ENCODE assay signal across 15 cellular contexts in genomic region chr1:236206548-236206947, GRCh38.
A peak's percentile ranks its signal among the peaks of the same experiment; 100 is the strongest.
DNase-seq lines count a peak whose midpoint lies in the region; ATAC-seq, FAIRE-seq and TF ChIP-seq lines count a peak whose summit lies in the region.
"Had no signal": no experiment of that assay in that cellular context is flagged by ENCODE, and none has a peak within 500 bp of the region (broad histone marks: within the 10 kb centered on the region; RNA-seq: fewer than 3 reads in every experiment).

No MANE protein-coding gene starts in this region.

- no peak overlapping the region; a peak in 1 of 4 replicates for H3K9ac ChIP-seq in K562 (ENCODE audit: insufficient read depth in 1 of 2, low read depth in 2 of 2, low read length in 2 of 2)

- H3K79me2 ChIP-seq in K562 (ENCODE audit: control insufficient read depth, insufficient read depth, low read length) = no peaks in the 10 kb centered on the region

- WGBS in K562 (ENCODE audit: insufficient coverage, low coverage, missing lambda C conversion rate) = 32% methylated on average over 4 of the region's 4 CpGs
- whole genome bisulfite sequencing in sigmoid colon, 2 donors = 77 to 88% methylated on average over 4 of the region's 4 CpGs

- BruUV-seq in K562 (replicated peaks; lab: Mats Ljungman, UMichigan) = no TSS peak

- no peak for TF ChIP-seq POLR2A in K562 (conservative IDR thresholded peaks at IDR 0.05)
- TF ChIP-seq POLR2A in sigmoid colon (IDR thresholded peaks at IDR 0.05) = no peak

- H2AFZ ChIP-seq in K562 (ENCODE audit: low read depth, low read length) = 0 out of 2 replicates have a peak overlapping the region, but pooled peaks have one; percentile 3

- CTCF ChIA-PET in K562 (lab: Yijun Ruan, JAX; ENCODE audit: low intra/inter-chr PET ratio) = no interaction called here

- no peaks in the 10 kb centered on the region for H3K27me3 Mint-ChIP-seq in natural killer cell treated with Interleukin-12 subunit alpha and Interleukin-12 subunit beta and Interleukin-15 and Interleukin-18, amount 100 ng/mL, for 72 hours
- H3K27me3 Mint-ChIP-seq: CD8-positive, alpha-beta memory T cell had no signal

- peaks cover 16% of the 10 kb centered on the region for H3K9me3 Mint-ChIP-seq in natural killer cell treated with Interleukin-12 subunit alpha and Interleukin-12 subunit beta and Interleukin-15 and Interleukin-18, amount 100 ng/mL, for 72 hours

- H3K4me2 ChIP-seq in K562 (ENCODE audit: insufficient read depth, low read length) = 0 out of 2 replicates have a peak overlapping the region, but pooled peaks have one; percentile 6

- no peak for TF ChIP-seq RAD21 in K562 (CRISPR knock-in tag; conservative IDR thresholded peaks at IDR 0.05 in 1 of 2, IDR thresholded peaks at IDR 0.05 in 1 of 2)

- H3K9me3 ChIP-seq in K562 (replicated peaks; ENCODE audit: control insufficient read depth, insufficient read depth, low read depth, low read length) (no peaks in the 10 kb centered on the region), sigmoid colon (peaks cover 0 to 4% (median 0%) of the 10 kb centered on the region in 4 donors)

- in situ Hi-C loops in K562 (cut with MboI) = no loop called here

- H4K20me1 ChIP-seq in K562 (replicated peaks; ENCODE audit: control insufficient read depth, insufficient read depth, low read length) = no peaks in the 10 kb centered on the region

- POLR2A ChIA-PET in K562 (lab: Yijun Ruan, JAX) = interaction anchor here (1.4 kb wide), 2 partner anchors 23 to 75 kb away, joined by 3 to 4 read pairs; partner anchors contain the start of gene ERO1B

- no peak for FAIRE-seq in K562 (lab: Jason Lieb, UNC)
- FAIRE-seq: endometrium had no signal

- TF ChIP-seq EP300 in K562 (IDR thresholded peaks at IDR 0.05; ENCODE audit: low read length) (no peak), sigmoid colon (IDR thresholded peaks at IDR 0.05) (no peak)

- no peak overlapping the region for H3K27ac Mint-ChIP-seq in natural killer cell treated with Interleukin-12 subunit alpha and Interleukin-12 subunit beta and Interleukin-15 and Interleukin-18, amount 100 ng/mL, for 72 hours

- H3K4me1 ChIP-seq in K562 (replicated peaks in 1 of 2; ENCODE audit: control insufficient read depth in 2 of 2, insufficient read depth in 2 of 2, low read length in 2 of 2) = peaks cover 0 to 10% of the 10 kb centered on the region in 2 experiments; a peak in 3 of 5 replicates
- H3K4me1 ChIP-seq in sigmoid colon = no peaks in the 10 kb centered on the region
- H3K4me1 ChIP-seq: tibial artery had no signal

- no peak overlapping the region for H3K4me3 Mint-ChIP-seq in natural killer cell treated with Interleukin-12 subunit alpha and Interleukin-12 subunit beta and Interleukin-15 and Interleukin-18, amount 100 ng/mL, for 72 hours
- H3K4me3 Mint-ChIP-seq: CD8-positive, alpha-beta memory T cell had no signal

- no peak for TF ChIP-seq CTCF in K562 (IDR thresholded peaks at IDR 0.05 in 2 of 3, conservative IDR thresholded peaks at IDR 0.05 in 1 of 3; ENCODE audit: insufficient read depth in 2 of 3, low read depth in 1 of 3, low read length in 3 of 3)
- TF ChIP-seq CTCF in sigmoid colon (IDR thresholded peaks at IDR 0.05) = no peak

- H3K27ac ChIP-seq in K562 (ENCODE audit: extremely low read depth, low read depth, low read length) (no peak overlapping the region; the same call in 2 of the 3 replicates), sigmoid colon (peak overlapping the region in 2 of 4 donors; percentile 7 to 14)
- H3K27ac ChIP-seq: brain microvascular endothelial cell, tibial artery had no signal

- intact Hi-C loops in K562 (cut with micrococcal nuclease) = no loop called here
- intact Hi-C loops in sigmoid colon (cut with DNase I) = no loop called here

- H3K27me3 ChIP-seq in K562 (ENCODE audit: control insufficient read depth in 2 of 2, insufficient read depth in 2 of 2, low read length in 2 of 2) (no peaks in the 10 kb centered on the region), sigmoid colon (no peaks in the 10 kb centered on the region)
- H3K27me3 ChIP-seq: brain microvascular endothelial cell, tibial artery had no signal

- peaks cover 0 to 5% of the 10 kb centered on the region in 2 donors for H3K4me1 Mint-ChIP-seq in natural killer cell treated with Interleukin-12 subunit alpha and Interleukin-12 subunit beta and Interleukin-15 and Interleukin-18, amount 100 ng/mL, for 72 hours (ENCODE audit: low read depth in 2 of 2)

- H3K36me3 Mint-ChIP-seq in natural killer cell treated with Interleukin-12 subunit alpha and Interleukin-12 subunit beta and Interleukin-15 and Interleukin-18, amount 100 ng/mL, for 72 hours = peaks cover 28% of the 10 kb centered on the region

- ATAC-seq in K562 = peak; percentile 87
- peak; percentile 69 for ATAC-seq in left lobe of liver
- ATAC-seq in natural killer cell treated with Interleukin-12 subunit alpha and Interleukin-12 subunit beta and Interleukin-15 and Interleukin-18, amount 100 ng/mL, for 72 hours = no peak
- ATAC-seq in GM19324 (IDR thresholded peaks at IDR 0.05; ENCODE audit: low FRiP score, unreplicated experiment) = no peak

- H3K36me3 ChIP-seq in K562 (ENCODE audit: control insufficient read depth, insufficient read depth, low read length) (no peaks in the 10 kb centered on the region), sigmoid colon (peaks cover 0 to 13% (median 5%) of the 10 kb centered on the region in 4 donors)
- H3K36me3 ChIP-seq: brain microvascular endothelial cell had no signal

- H3K4me3 ChIP-seq in K562 (no peak overlapping the region), sigmoid colon (no peak overlapping the region)
- H3K4me3 ChIP-seq: tibial artery had no signal

- DNase-seq in MV-4-11 (lab: John Stamatoyannopoulos, UW) = peak; percentile 50
- DNase-seq in K562 (ENCODE audit: extremely low read depth in 1 of 4, low spot score in 3 of 4) = peak in 1 of 4 experiments; percentile 37
- no peak for DNase-seq in left lobe of liver (ENCODE audit: low spot score)
- peak; percentile 63 for DNase-seq in sigmoid colon
- DNase-seq in kidney glomerular epithelial cell (lab: John Stamatoyannopoulos, UW) = no peak
- no peak for DNase-seq in natural killer cell treated with Interleukin-12 subunit alpha and Interleukin-12 subunit beta and Interleukin-15 and Interleukin-18, amount 100 ng/mL, for 72 hours (ENCODE audit: low spot score)
- DNase-seq in activated CD4-positive, alpha-beta T cell treated with anti-CD3 and anti-CD28 coated beads for 1 hour = no peak
- DNase-seq: activated CD4-positive, alpha-beta T cell treated with anti-CD3 and anti-CD28 coated beads, Interleukin-2, amount 50 U/mL, for 1 hour; activated effector memory CD4-positive, alpha-beta T cell treated with Interleukin-2 at 50 U/mL for 16 hours; brain microvascular endothelial cell; CD8-positive, alpha-beta memory T cell; NCI-H2081 had no signal

- H3K9me1 ChIP-seq in K562 (ENCODE audit: control insufficient read depth, insufficient read depth, low read length) = no peaks in the 10 kb centered on the region

TF ChIP-seq in K562, 482 proteins besides CTCF, POLR2A, EP300 and RAD21 (continues in another document):
- TF ChIP-seq MAFG (tag; conservative IDR thresholded peaks at IDR 0.05) = 0 out of 2 replicates have a peak, but pooled peaks have one; percentile 7
- no peak for TF ChIP-seq SNRNP70 (optimal IDR thresholded peaks at IDR 0.05; ENCODE audit: low read depth, low read length)
- no peak for TF ChIP-seq PHTF2 (CRISPR knock-in tag; IDR thresholded peaks at IDR 0.05)
- TF ChIP-seq, protein P1, sequence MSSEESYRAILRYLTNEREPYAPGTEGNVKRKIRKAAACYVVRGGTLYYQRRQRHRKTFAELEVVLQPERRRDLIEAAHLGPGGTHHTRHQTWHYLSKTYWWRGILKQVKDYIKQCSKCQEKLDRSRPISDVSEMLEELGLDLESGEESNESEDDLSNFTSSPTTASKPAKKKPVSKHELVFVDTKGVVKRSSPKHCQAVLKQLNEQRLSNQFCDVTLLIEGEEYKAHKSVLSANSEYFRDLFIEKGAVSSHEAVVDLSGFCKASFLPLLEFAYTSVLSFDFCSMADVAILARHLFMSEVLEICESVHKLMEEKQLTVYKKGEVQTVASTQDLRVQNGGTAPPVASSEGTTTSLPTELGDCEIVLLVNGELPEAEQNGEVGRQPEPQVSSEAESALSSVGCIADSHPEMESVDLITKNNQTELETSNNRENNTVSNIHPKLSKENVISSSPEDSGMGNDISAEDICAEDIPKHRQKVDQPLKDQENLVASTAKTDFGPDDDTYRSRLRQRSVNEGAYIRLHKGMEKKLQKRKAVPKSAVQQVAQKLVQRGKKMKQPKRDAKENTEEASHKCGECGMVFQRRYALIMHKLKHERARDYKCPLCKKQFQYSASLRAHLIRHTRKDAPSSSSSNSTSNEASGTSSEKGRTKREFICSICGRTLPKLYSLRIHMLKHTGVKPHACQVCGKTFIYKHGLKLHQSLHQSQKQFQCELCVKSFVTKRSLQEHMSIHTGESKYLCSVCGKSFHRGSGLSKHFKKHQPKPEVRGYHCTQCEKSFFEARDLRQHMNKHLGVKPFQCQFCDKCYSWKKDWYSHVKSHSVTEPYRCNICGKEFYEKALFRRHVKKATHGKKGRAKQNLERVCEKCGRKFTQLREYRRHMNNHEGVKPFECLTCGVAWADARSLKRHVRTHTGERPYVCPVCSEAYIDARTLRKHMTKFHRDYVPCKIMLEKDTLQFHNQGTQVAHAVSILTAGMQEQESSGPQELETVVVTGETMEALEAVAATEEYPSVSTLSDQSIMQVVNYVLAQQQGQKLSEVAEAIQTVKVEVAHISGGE (CRISPR knock-in tag; IDR thresholded peaks at IDR 0.05) = 0 out of 6 replicates have a peak, but pooled peaks of 1 of the 3 experiments have one; percentile 36
- peak; percentile 66 for TF ChIP-seq ZNF316 (IDR thresholded peaks at IDR 0.05)
- TF ChIP-seq MAFK (IDR thresholded peaks at IDR 0.05; ENCODE audit: low read length) = peak; percentile 66; the same call in 1 of the 2 replicates
- TF ChIP-seq JUND (IDR thresholded peaks at IDR 0.05; ENCODE audit: borderline replicate concordance, low read depth, low read length) = no peak
- TF ChIP-seq JUND (tag; IDR thresholded peaks at IDR 0.05; ENCODE audit: borderline replicate concordance, low read depth, low read length) = peak; percentile 8; the same call in 1 of the 3 replicates
- peak; percentile 43; the same call in 1 of the 2 replicates for TF ChIP-seq HMBOX1 (IDR thresholded peaks at IDR 0.05)
- TF ChIP-seq CTBP1 (IDR thresholded peaks at IDR 0.05; ENCODE audit: borderline replicate concordance) = 0 out of 2 replicates have a peak, but pooled peaks have one; percentile 16
- no peak for TF ChIP-seq SRSF9 (IDR thresholded peaks at IDR 0.05; ENCODE audit: borderline replicate concordance, low read depth, low read length)
- no peak for TF ChIP-seq ARID1B (IDR thresholded peaks at IDR 0.05)

Comparison
In these comparisons a context has a peak if more than half of its experiments do, and no peak if none do; other contexts are left out.
1. DNase-seq: peak in MV-4-11 (single experiment) and sigmoid colon (single experiment); none in left lobe of liver (single experiment), kidney glomerular epithelial cell (single experiment), natural killer cell treated with Interleukin-12 subunit alpha and Interleukin-12 subunit beta and Interleukin-15 and Interleukin-18, amount 100 ng/mL, for 72 hours (single experiment) and activated CD4-positive, alpha-beta T cell treated with anti-CD3 and anti-CD28 coated beads for 1 hour (single experiment).
2. ATAC-seq: peak in K562 (single experiment) and left lobe of liver (single experiment); none in natural killer cell treated with Interleukin-12 subunit alpha and Interleukin-12 subunit beta and Interleukin-15 and Interleukin-18, amount 100 ng/mL, for 72 hours (0 of 2) and GM19324 (single experiment).